Comparison of ENCODE assay signal across 23 cellular contexts in genomic region chr1:161986328-161986727, GRCh38. TPM values are rescaled to one million over a fixed set of nuclear protein-coding genes. Genes with fewer than 3 reads are reported as not detected.
DNase-seq lines count a peak whose midpoint lies in the region; ATAC-seq and TF ChIP-seq lines count a peak whose summit lies in the region.
"Had no signal": no experiment of that assay in that cellular context is flagged by ENCODE, and none has a peak within 500 bp of the region (broad histone marks: within the 10 kb centered on the region; RNA-seq: fewer than 3 reads in every experiment).

No MANE protein-coding gene starts in this region.

- H3K4me3 ChIP-seq in AG09309 (ENCODE audit: control insufficient read depth, low read depth, low read length) (no peak overlapping the region), astrocyte of the spinal cord (ENCODE audit: low read depth, low read length) (no peak overlapping the region), psoas muscle (no peak overlapping the region), A673 (ENCODE audit: low read depth, low read length, poor library complexity, severe bottlenecking) (no peak overlapping the region)
- H3K4me3 ChIP-seq: ovary had no signal

- peaks cover 0 to 3% (median 0%) of the 10 kb centered on the region in 5 donors for H3K27me3 Mint-ChIP-seq in naive thymus-derived CD8-positive, alpha-beta T cell
- H3K27me3 Mint-ChIP-seq in activated T-cell treated with anti-CD3 and anti-CD28 coated beads, Interleukin-2, amount 50 U/mL, for 24 hours: no peaks in the 10 kb centered on the region
- H3K27me3 Mint-ChIP-seq: activated naive CD8-positive, alpha-beta T cell treated with anti-CD3 and anti-CD28 coated beads for 36 hours had no signal

- CTCF ChIA-PET in A673 (lab: Charles Lee): no interaction called here

- DNase-seq in AG09309 (ENCODE audit: low read depth) (peak; percentile 21), astrocyte of the spinal cord (ENCODE audit: low read depth, low spot score) (peak; percentile 45), left ventricle myocardium superior (peak; percentile 47), psoas muscle (peak in 1 of 2 donors; percentile 69), NCI-H524 (lab: John Stamatoyannopoulos, UW) (no peak), A673 (ENCODE audit: low spot score) (no peak)
- DNase-seq in naive thymus-derived CD8-positive, alpha-beta T cell: no peak
- DNase-seq in activated T-cell treated with anti-CD3 and anti-CD28 coated beads, Interleukin-2, amount 50 U/mL, for 24 hours: no peak
- DNase-seq: activated B cell treated with CpG ODN at 0.5 μM for 24 hours; activated CD4-positive, alpha-beta memory T cell treated with anti-CD3 and anti-CD28 coated beads, Interleukin-2, amount 10 ng/mL, durations not matched to agents 7 days and 5 days; activated naive CD8-positive, alpha-beta T cell treated with anti-CD3 and anti-CD28 coated beads for 36 hours; activated T-cell treated with anti-CD3 and anti-CD28 coated beads, Interleukin-2, amount 50 U/mL, for 4 hours; effector memory CD4-positive, alpha-beta T cell; GF-D8; Karpas-422; NCI-H1092 treated with DMSO at 0.1 percent for 48 hours; NCI-H2107; NCI-H69; ovary had no signal

- ATAC-seq in left ventricle myocardium superior (peak; percentile 72), psoas muscle (peak; percentile 58 to 60 (median 60))
- no peak for ATAC-seq in naive thymus-derived CD8-positive, alpha-beta T cell
- ATAC-seq: activated T-cell treated with anti-CD3 and anti-CD28 coated beads, Interleukin-2, amount 50 U/mL, for 4 hours had no signal

- 30 to 51% (median 37%) methylated on average over 4 of the region's 4 CpGs for WGBS in psoas muscle, 3 donors

- peaks cover 0 to 6% (median 0%) of the 10 kb centered on the region in 3 donors for H3K27me3 ChIP-seq in psoas muscle (ENCODE audit: insufficient read depth in 3 of 3, low read length in 2 of 3)
- H3K27me3 ChIP-seq in A673 (replicated peaks; ENCODE audit: insufficient read depth, low read depth, low read length, poor library complexity): no peaks in the 10 kb centered on the region
- H3K27me3 ChIP-seq: ovary had no signal

- H3K27ac Mint-ChIP-seq in naive thymus-derived CD8-positive, alpha-beta T cell: no peak overlapping the region
- H3K27ac Mint-ChIP-seq in activated T-cell treated with anti-CD3 and anti-CD28 coated beads, Interleukin-2, amount 50 U/mL, for 24 hours: no peak overlapping the region
- H3K27ac Mint-ChIP-seq: activated B cell treated with CpG ODN at 0.5 μM for 24 hours; activated CD4-positive, alpha-beta memory T cell treated with anti-CD3 and anti-CD28 coated beads, Interleukin-2, amount 10 ng/mL, durations not matched to agents 7 days and 5 days; activated naive CD8-positive, alpha-beta T cell treated with anti-CD3 and anti-CD28 coated beads for 36 hours; CD14-positive monocyte; T-helper 2 cell treated with Interferon-gamma antibody and Interleukin-4, amounts not matched to agents 5 μg/mL and 100 μg/mL, for 36 hours had no signal

- BruUV-seq in A673 (replicated peaks; lab: Mats Ljungman, UMichigan): no TSS peak

- H3K4me1 Mint-ChIP-seq in naive thymus-derived CD8-positive, alpha-beta T cell: peaks cover 0 to 10% (median 5%) of the 10 kb centered on the region in 4 donors
- peaks cover 4% of the 10 kb centered on the region for H3K4me1 Mint-ChIP-seq in activated T-cell treated with anti-CD3 and anti-CD28 coated beads, Interleukin-2, amount 50 U/mL, for 24 hours (ENCODE audit: low read depth)
- H3K4me1 Mint-ChIP-seq: activated B cell treated with CpG ODN at 0.5 μM for 24 hours; activated CD4-positive, alpha-beta memory T cell treated with anti-CD3 and anti-CD28 coated beads, Interleukin-2, amount 10 ng/mL, durations not matched to agents 7 days and 5 days; activated naive CD8-positive, alpha-beta T cell treated with anti-CD3 and anti-CD28 coated beads for 36 hours; central memory CD8-positive, alpha-beta T cell had no signal

- H3K9me3 ChIP-seq in psoas muscle (no peaks in the 10 kb centered on the region), A673 (ENCODE audit: low read depth, low read length, poor library complexity, severe bottlenecking) (no peaks in the 10 kb centered on the region)
- H3K9me3 ChIP-seq: ovary had no signal

- TF ChIP-seq CTCF in AG09309 (IDR thresholded peaks at IDR 0.05; ENCODE audit: control insufficient read depth, insufficient read depth, low read depth, low read length, missing control alignments): no peak
- no peak for TF ChIP-seq CTCF in astrocyte of the spinal cord (IDR thresholded peaks at IDR 0.05; ENCODE audit: low read depth, low read length)
- TF ChIP-seq CTCF in psoas muscle (IDR thresholded peaks at IDR 0.05): no peak
- TF ChIP-seq CTCF in A673 (conservative IDR thresholded peaks at IDR 0.05; ENCODE audit: low read depth, low read length): no peak

- H3K4me3 Mint-ChIP-seq in naive thymus-derived CD8-positive, alpha-beta T cell: no peak overlapping the region
- H3K4me3 Mint-ChIP-seq in activated T-cell treated with anti-CD3 and anti-CD28 coated beads, Interleukin-2, amount 50 U/mL, for 24 hours: no peak overlapping the region
- H3K4me3 Mint-ChIP-seq: activated B cell treated with CpG ODN at 0.5 μM for 24 hours; activated CD4-positive, alpha-beta memory T cell treated with anti-CD3 and anti-CD28 coated beads, Interleukin-2, amount 10 ng/mL, durations not matched to agents 7 days and 5 days; activated naive CD8-positive, alpha-beta T cell treated with anti-CD3 and anti-CD28 coated beads for 36 hours; activated T-cell treated with anti-CD3 and anti-CD28 coated beads, Interleukin-2, amount 50 U/mL, for 4 hours; CD14-positive monocyte; central memory CD8-positive, alpha-beta T cell; T-helper 2 cell treated with Interferon-gamma antibody and Interleukin-4, amounts not matched to agents 5 μg/mL and 100 μg/mL, for 36 hours had no signal

- H3K4me1 ChIP-seq in psoas muscle (no peaks in the 10 kb centered on the region), A673 (ENCODE audit: insufficient read depth, low read length, poor library complexity, severe bottlenecking) (no peaks in the 10 kb centered on the region)

- no peaks in the 10 kb centered on the region for H3K36me3 ChIP-seq in psoas muscle (ENCODE audit: insufficient read depth in 1 of 2, low read depth in 1 of 2)
- H3K36me3 ChIP-seq in A673 (ENCODE audit: insufficient read depth, low read length, poor library complexity, severe bottlenecking): no peaks in the 10 kb centered on the region
- H3K36me3 ChIP-seq: ovary had no signal

- in situ Hi-C loops in astrocyte of the spinal cord (cut with HindIII; ENCODE audit: low sequenced_read_pairs): no loop called here

- H3K9me3 Mint-ChIP-seq in naive thymus-derived CD8-positive, alpha-beta T cell: peaks cover 3 to 18% (median 9%) of the 10 kb centered on the region in 9 donors
- H3K9me3 Mint-ChIP-seq in activated T-cell treated with anti-CD3 and anti-CD28 coated beads, Interleukin-2, amount 50 U/mL, for 24 hours: peaks cover 4% of the 10 kb centered on the region
- H3K9me3 Mint-ChIP-seq: activated CD4-positive, alpha-beta memory T cell treated with anti-CD3 and anti-CD28 coated beads, Interleukin-2, amount 10 ng/mL, durations not matched to agents 7 days and 5 days had no signal

- POLR2A ChIA-PET in naive thymus-derived CD8-positive, alpha-beta T cell (lab: Charles Lee): interaction anchor here (1.7 kb wide), 1 partner anchor 37 kb away, joined by 4 read pairs; the partner anchor contains the start of gene OLFML2B
- POLR2A ChIA-PET in A673 (lab: Charles Lee; ENCODE audit: low non-redundant PET): no interaction called here

- H3K27ac ChIP-seq in psoas muscle (no peak overlapping the region), A673 (ENCODE audit: low read depth, low read length, poor library complexity, severe bottlenecking) (no peak overlapping the region)
- H3K27ac ChIP-seq: ovary had no signal

- H3K36me3 Mint-ChIP-seq in naive thymus-derived CD8-positive, alpha-beta T cell: peaks cover 0 to 8% (median 8%) of the 10 kb centered on the region in 3 donors
- no peaks in the 10 kb centered on the region for H3K36me3 Mint-ChIP-seq in activated T-cell treated with anti-CD3 and anti-CD28 coated beads, Interleukin-2, amount 50 U/mL, for 24 hours (ENCODE audit: low read depth)
- H3K36me3 Mint-ChIP-seq: activated naive CD8-positive, alpha-beta T cell treated with anti-CD3 and anti-CD28 coated beads for 36 hours had no signal

- intact Hi-C loops in left ventricle myocardium superior (cut with micrococcal nuclease): no loop called here
- intact Hi-C loops in psoas muscle (cut with DNase I): no loop called here
- intact Hi-C loops in A673 (cut with micrococcal nuclease; ENCODE audit: unreplicated experiment): no loop called here

RNA-seq across cellular contexts. Expression of gene OLFML2B, which starts 37.3 kb away (rescaled TPM):
- 2.4 TPM for total RNA-seq in left ventricle myocardium superior
- 1 to 10 TPM; 2.2 to 9.5 (median 5.6) TPM for total RNA-seq in psoas muscle
- 1 to 10 TPM; 1.4 to 3.8 (median 2.1) TPM for polyA plus RNA-seq in psoas muscle
- total RNA-seq in naive thymus-derived CD8-positive, alpha-beta T cell: under 1 TPM in 1 of 2 experiments, not detected in 1; 0.63 TPM
- polyA plus RNA-seq in naive thymus-derived CD8-positive, alpha-beta T cell: under 1 TPM in 1 of 3 donors, not detected in 2; 0.10 TPM
- 3.4 and 3.7 TPM in 2 replicates for total RNA-seq in A673 (2021)
- total RNA-seq: activated B cell treated with CpG ODN at 0.5 μM for 24 hours; activated CD4-positive, alpha-beta memory T cell treated with anti-CD3 and anti-CD28 coated beads, Interleukin-2, amount 10 ng/mL, durations not matched to agents 7 days and 5 days; OCI-LY7 had no signal

Comparison
In these comparisons a context has a peak if more than half of its experiments do, and no peak if none do; other contexts are left out.
1. DNase-seq: peak in AG09309 (single experiment), astrocyte of the spinal cord (single experiment) and left ventricle myocardium superior (single experiment); none in NCI-H524 (0 of 2), naive thymus-derived CD8-positive, alpha-beta T cell (0 of 10), A673 (single experiment) and activated T-cell treated with anti-CD3 and anti-CD28 coated beads, Interleukin-2, amount 50 U/mL, for 24 hours (single experiment).
2. ATAC-seq: peak in left ventricle myocardium superior (single experiment) and psoas muscle (4 of 4); none in naive thymus-derived CD8-positive, alpha-beta T cell (0 of 2).